8 cellular contexts compared by ENCODE assay signal in genomic region chr2:174682578-174683391, GRCh38.
DNase-seq lines count a peak whose midpoint lies in the region; ATAC-seq, FAIRE-seq and TF ChIP-seq lines count a peak whose summit lies in the region.

No MANE protein-coding gene starts in this region.

- H3K27me3 Mint-ChIP-seq in neural progenitor cell (ENCODE audit: insufficient read depth, low read depth) = peaks cover 9% of the 10 kb centered on the region

- ATAC-seq in HG02943 (IDR thresholded peaks at IDR 0.05; ENCODE audit: low read depth, unreplicated experiment) (peak; percentile 56), PC-3 (peak; percentile 43)

- H3K79me2 ChIP-seq in PC-3 (ENCODE audit: low read length) (no peaks in the 10 kb centered on the region), neural progenitor cell (ENCODE audit: low read depth) (peaks cover 16% of the 10 kb centered on the region)

- no peaks in the 10 kb centered on the region for H3K9me3 Mint-ChIP-seq in neural progenitor cell

- CTCF ChIA-PET in PC-3 (lab: Charles Lee) = interaction anchor here (0.6 kb wide), 1 partner anchor 11 kb away, joined by 3 read pairs; no protein-coding TSS in a partner anchor

- peaks cover 67% of the 10 kb centered on the region for H3K27me3 ChIP-seq in PC-3 (ENCODE audit: low read length)
- peaks cover 48% of the 10 kb centered on the region for H3K27me3 ChIP-seq in neural progenitor cell
- no peaks in the 10 kb centered on the region for H3K27me3 ChIP-seq in suprapubic skin

- H3K4me2 ChIP-seq in PC-3 (ENCODE audit: low read length) = peak overlapping the region; percentile 71
- H3K4me2 ChIP-seq in neural progenitor cell = peak overlapping the region; percentile 80

- intact Hi-C loops in PC-3 (cut with micrococcal nuclease) = no loop called here

- H3K9ac ChIP-seq in PC-3 (ENCODE audit: low read length) = peak overlapping the region; percentile 31; the same call in 1 of the 2 replicates
- no peak overlapping the region for H3K9ac ChIP-seq in neural progenitor cell

- no peaks in the 10 kb centered on the region for H3K9me2 ChIP-seq in PC-3 (replicated peaks; ENCODE audit: low read length)

- H3K9me3 ChIP-seq in PC-3 (ENCODE audit: low read length) (no peaks in the 10 kb centered on the region), neural progenitor cell (ENCODE audit: low read depth) (no peaks in the 10 kb centered on the region), suprapubic skin (no peaks in the 10 kb centered on the region)

- no peaks in the 10 kb centered on the region for H3K4me1 ChIP-seq in PC-3 (ENCODE audit: insufficient read depth, low read length)
- peaks cover 19% of the 10 kb centered on the region for H3K4me1 ChIP-seq in neural progenitor cell
- peaks cover 24% of the 10 kb centered on the region for H3K4me1 ChIP-seq in suprapubic skin

- TF ChIP-seq EP300 in suprapubic skin (IDR thresholded peaks at IDR 0.05) = no peak

- no peaks in the 10 kb centered on the region for H4K20me1 ChIP-seq in PC-3 (ENCODE audit: low read length)
- peaks cover 12% of the 10 kb centered on the region for H4K20me1 ChIP-seq in neural progenitor cell (ENCODE audit: low read depth)

- FAIRE-seq in frontal cortex (lab: Jason Lieb, UNC) = no peak

- TF ChIP-seq CTCF in PC-3 (conservative IDR thresholded peaks at IDR 0.05; ENCODE audit: low read depth, low read length) (no peak), neural progenitor cell (IDR thresholded peaks at IDR 0.05) (no peak), suprapubic skin (IDR thresholded peaks at IDR 0.05) (no peak)

- H3K27ac Mint-ChIP-seq in neural progenitor cell = no peak overlapping the region

- WGBS in suprapubic skin = 2% methylated on average over 10 of the region's 97 CpGs

- peak overlapping the region; percentile 62 for H3K4me3 ChIP-seq in PC-3 (ENCODE audit: low read length)
- H3K4me3 ChIP-seq in neural progenitor cell = peak overlapping the region; percentile 85
- H3K4me3 ChIP-seq in suprapubic skin = peak overlapping the region; percentile 90

- no peak for TF ChIP-seq POLR2A in suprapubic skin (IDR thresholded peaks at IDR 0.05)

- peaks cover 1% of the 10 kb centered on the region for H3K36me3 Mint-ChIP-seq in neural progenitor cell

- peak overlapping the region; percentile 93 for H3K4me3 Mint-ChIP-seq in neural progenitor cell

- peaks cover 25% of the 10 kb centered on the region for H3K4me1 Mint-ChIP-seq in neural progenitor cell

- DNase-seq in NCI-H2081 (lab: John Stamatoyannopoulos, UW) = peak; percentile 47
- DNase-seq in NCI-H2081 treated with DMSO at 0.1 percent for 48 hours (lab: John Stamatoyannopoulos, UW) = no peak
- DNase-seq in PC-3 = no peak
- DNase-seq in activated gamma-delta T cell treated with anti-CD3 and anti-CD28 coated beads, Interleukin-2, amount 50 U/mL, for 16 hours (ENCODE audit: low read depth) = peak; percentile 46
- peak; percentile 89 to 93 for DNase-seq in frontal cortex (ENCODE audit: low spot score in 2 of 2)
- peak; percentile 84 for DNase-seq in neural progenitor cell (ENCODE audit: low spot score)
- DNase-seq in suprapubic skin (ENCODE audit: low spot score in 2 of 2) = no peak

- no TSS peak for BruUV-seq in PC-3 (replicated peaks; lab: Mats Ljungman, UMichigan)

- H3K27ac ChIP-seq in PC-3 (ENCODE audit: low read length) = no peak overlapping the region
- no peak overlapping the region for H3K27ac ChIP-seq in neural progenitor cell
- peak overlapping the region; percentile 91 for H3K27ac ChIP-seq in suprapubic skin

- no peaks in the 10 kb centered on the region for H3F3A ChIP-seq in PC-3 (ENCODE audit: low read length, unreplicated experiment)
- peaks cover 13% of the 10 kb centered on the region for H3F3A ChIP-seq in neural progenitor cell (ENCODE audit: low read depth)

- POLR2A ChIA-PET in PC-3 (lab: Charles Lee; ENCODE audit: unreplicated experiment) = interaction anchor here (0.6 kb wide), 1 partner anchor 350 kb away, joined by 6 read pairs; no protein-coding TSS in a partner anchor

- H2AFZ ChIP-seq in PC-3 (ENCODE audit: low read length) (peak overlapping the region; percentile 63; the same call in 1 of the 2 replicates), neural progenitor cell (replicated peaks) (peak overlapping the region; percentile 97)

- no peaks in the 10 kb centered on the region for H3K36me3 ChIP-seq in PC-3 (ENCODE audit: low read depth, low read length)
- H3K36me3 ChIP-seq in neural progenitor cell = no peaks in the 10 kb centered on the region
- no peaks in the 10 kb centered on the region for H3K36me3 ChIP-seq in suprapubic skin

Comparison
In these comparisons a context has a peak if more than half of its experiments do, and no peak if none do; other contexts are left out.
1. DNase-seq: peak in NCI-H2081 (2 of 2), activated gamma-delta T cell treated with anti-CD3 and anti-CD28 coated beads, Interleukin-2, amount 50 U/mL, for 16 hours (single experiment), frontal cortex (2 of 2) and neural progenitor cell (single experiment); none in NCI-H2081 treated with DMSO at 0.1 percent for 48 hours (single experiment), PC-3 (single experiment) and suprapubic skin (0 of 2).
2. Peak in every context shown above with its lines, with median percentiles within 50 percentile points of each other: H3K4me3 ChIP-seq.